Comparison of ENCODE assay signal across 2 cellular contexts in the genomic region with DNA sequence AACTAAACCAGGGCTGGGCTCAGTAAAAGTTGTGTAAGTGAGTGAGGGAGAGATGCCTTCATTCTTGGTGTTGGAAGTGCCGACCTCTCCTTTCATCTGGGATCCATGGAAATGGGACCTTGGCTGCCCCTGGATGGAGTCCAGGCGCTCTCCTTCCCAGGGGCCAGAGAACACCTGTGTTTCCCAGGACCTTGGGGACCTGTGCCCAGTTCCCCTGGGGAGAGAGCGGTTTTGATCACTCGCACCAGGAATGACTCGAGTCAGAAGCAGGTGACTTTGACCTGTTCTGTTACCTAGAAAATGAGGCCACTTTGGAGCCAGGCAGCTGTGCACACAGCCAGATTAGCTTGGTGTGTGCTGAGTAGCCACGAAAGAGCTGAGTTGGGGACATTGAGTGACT.
TF ChIP-seq lines count a peak whose summit lies in the region.

No MANE protein-coding gene starts in this region.

TF ChIP-seq in SK-N-SH, 30 proteins besides CTCF, POLR2A, EP300 and RAD21 (continued from another document):
- TF ChIP-seq, protein P1, sequence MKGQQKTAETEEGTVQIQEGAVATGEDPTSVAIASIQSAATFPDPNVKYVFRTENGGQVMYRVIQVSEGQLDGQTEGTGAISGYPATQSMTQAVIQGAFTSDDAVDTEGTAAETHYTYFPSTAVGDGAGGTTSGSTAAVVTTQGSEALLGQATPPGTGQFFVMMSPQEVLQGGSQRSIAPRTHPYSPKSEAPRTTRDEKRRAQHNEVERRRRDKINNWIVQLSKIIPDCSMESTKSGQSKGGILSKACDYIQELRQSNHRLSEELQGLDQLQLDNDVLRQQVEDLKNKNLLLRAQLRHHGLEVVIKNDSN (IDR thresholded peaks at IDR 0.05; ENCODE audit: borderline replicate concordance, low read depth): no peak
- TF ChIP-seq TCF12 (IDR thresholded peaks at IDR 0.05) (no peak), POLR2AphosphoS5 (IDR thresholded peaks at IDR 0.05; ENCODE audit: low read depth, low read length) (no peak), MXI1 (IDR thresholded peaks at IDR 0.05; ENCODE audit: low read depth, low read length) (no peak), TEAD4 (IDR thresholded peaks at IDR 0.05; ENCODE audit: borderline replicate concordance, insufficient read depth) (no peak)

TF ChIP-seq in SK-N-SH treated with all-trans-retinoic acid at 6 μM for 48 hours, 23 proteins besides CTCF, POLR2A, EP300 and RAD21 (continued from another document):
- TF ChIP-seq, protein P2, sequence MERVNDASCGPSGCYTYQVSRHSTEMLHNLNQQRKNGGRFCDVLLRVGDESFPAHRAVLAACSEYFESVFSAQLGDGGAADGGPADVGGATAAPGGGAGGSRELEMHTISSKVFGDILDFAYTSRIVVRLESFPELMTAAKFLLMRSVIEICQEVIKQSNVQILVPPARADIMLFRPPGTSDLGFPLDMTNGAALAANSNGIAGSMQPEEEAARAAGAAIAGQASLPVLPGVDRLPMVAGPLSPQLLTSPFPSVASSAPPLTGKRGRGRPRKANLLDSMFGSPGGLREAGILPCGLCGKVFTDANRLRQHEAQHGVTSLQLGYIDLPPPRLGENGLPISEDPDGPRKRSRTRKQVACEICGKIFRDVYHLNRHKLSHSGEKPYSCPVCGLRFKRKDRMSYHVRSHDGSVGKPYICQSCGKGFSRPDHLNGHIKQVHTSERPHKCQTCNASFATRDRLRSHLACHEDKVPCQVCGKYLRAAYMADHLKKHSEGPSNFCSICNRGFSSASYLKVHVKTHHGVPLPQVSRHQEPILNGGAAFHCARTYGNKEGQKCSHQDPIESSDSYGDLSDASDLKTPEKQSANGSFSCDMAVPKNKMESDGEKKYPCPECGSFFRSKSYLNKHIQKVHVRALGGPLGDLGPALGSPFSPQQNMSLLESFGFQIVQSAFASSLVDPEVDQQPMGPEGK (CRISPR knock-in tag; IDR thresholded peaks at IDR 0.05; ENCODE audit: borderline replicate concordance): no peak
- TF ChIP-seq ZC3H10 (CRISPR knock-in tag; IDR thresholded peaks at IDR 0.05) (no peak), BACH2 (CRISPR knock-in tag; IDR thresholded peaks at IDR 0.05; ENCODE audit: borderline replicate concordance) (no peak)
